8 cellular contexts compared by ENCODE assay signal in genomic region chr1:207151920-207152319, GRCh38. TPM values are rescaled to one million over a fixed set of nuclear protein-coding genes. Genes with fewer than 3 reads are reported as not detected.
"Had no signal": no experiment of that assay in that cellular context is flagged by ENCODE, and none has a peak within 500 bp of the region (broad histone marks: within the 10 kb centered on the region; RNA-seq: fewer than 3 reads in every experiment).

No MANE protein-coding gene starts in this region.

- H3K9ac ChIP-seq: KMS-11 had no signal

- H3K4me2 ChIP-seq: KMS-11 had no signal

- DNase-seq: IMR-90, Karpas-422, KBM-7 had no signal

- FAIRE-seq: HTR-8/SVneo had no signal

- H3K27ac ChIP-seq: HL-60, KMS-11 had no signal

RNA-seq across cellular contexts. Expression of gene C4BPA, which starts 47.9 kb away (rescaled TPM):
- total RNA-seq: HT1080, IMR-90 had no signal
- polyA plus RNA-seq: IgD-negative memory B cell, IMR-90 had no signal
